34 cellular contexts compared by ENCODE assay signal in genomic region chr2:76849086-76849485, GRCh38.
"Had no signal": no experiment of that assay in that cellular context is flagged by ENCODE, and none has a peak within 500 bp of the region (broad histone marks: within the 10 kb centered on the region; RNA-seq: fewer than 3 reads in every experiment).

No MANE protein-coding gene starts in this region.

- DNase-seq: Karpas-422, Kasumi-1, KG1, MG63, MM.1S, MV-4-11, NCI-H1048, NCI-H1092, NCI-H1092 treated with DMSO at 0.1 percent for 48 hours, NCI-H1105, NCI-H1105 treated with DMSO at 0.1 percent for 48 hours, NCI-H1417, NCI-H1417 treated with DMSO at 0.1 percent for 48 hours, NCI-H1436, NCI-H1436 treated with DMSO at 0.1 percent for 48 hours, NCI-H146, NCI-H1694, NCI-H1694 treated with DMSO at 0.1 percent for 48 hours, NCI-H187, NCI-H187 treated with DMSO at 0.1 percent for 48 hours, NCI-H1930, NCI-H2029, NCI-H2029 treated with DMSO at 0.1 percent for 48 hours, NCI-H2081, NCI-H2081 treated with DMSO at 0.1 percent for 48 hours, NCI-H2107, NCI-H2171, NCI-H2171 treated with DMSO at 0.1 percent for 48 hours, NCI-H2227 treated with DMSO at 0.1 percent for 48 hours, NCI-H226, NCI-H345, NCI-H446, NCI-H446 treated with DMSO at 0.1 percent for 48 hours had no signal

- H3K27ac ChIP-seq: KMS-11 had no signal

- H3K4me3 ChIP-seq: MG63 had no signal

- H3K36me3 ChIP-seq: MG63 had no signal

- H3K9ac ChIP-seq: KMS-11 had no signal

- H3K9me3 ChIP-seq: MG63 had no signal

- H3K27me3 ChIP-seq: MG63 had no signal
